ENCODE assay signal across 22 cellular contexts in genomic region chr6:73443555-73443954, GRCh38. TPM values are rescaled to one million over a fixed set of nuclear protein-coding genes. Genes with fewer than 3 reads are reported as not detected.
DNase-seq lines count a peak whose midpoint lies in the region; ATAC-seq lines count a peak whose summit lies in the region.
"Had no signal": no experiment of that assay in that cellular context is flagged by ENCODE, and none has a peak within 500 bp of the region (broad histone marks: within the 10 kb centered on the region; RNA-seq: fewer than 3 reads in every experiment).

No MANE protein-coding gene starts in this region.

- no peaks in the 10 kb centered on the region for H3K27me3 ChIP-seq in CD4-positive, CD25-positive, alpha-beta regulatory T cell (ENCODE audit: control insufficient read depth, insufficient read depth, low read length)

- no peaks in the 10 kb centered on the region for H3K27me3 Mint-ChIP-seq in activated T-cell treated with anti-CD3 and anti-CD28 coated beads, Interleukin-2, amount 50 U/mL, for 72 hours (ENCODE audit: low read depth)
- H3K27me3 Mint-ChIP-seq in activated T-cell treated with anti-CD3 and anti-CD28 coated beads, Interleukin-2, amount 50 U/mL, for 24 hours = no peaks in the 10 kb centered on the region
- H3K27me3 Mint-ChIP-seq in CD4-positive, CD25-positive, alpha-beta regulatory T cell = no peaks in the 10 kb centered on the region
- no peaks in the 10 kb centered on the region for H3K27me3 Mint-ChIP-seq in activated T-helper 1 cell treated with anti-CD3 and anti-CD28 coated beads, Interleukin-12 subunit alpha, Interleukin-12 subunit beta, Interleukin-2, Interleukin-4 antibody, amounts not matched to agents 30 ng/mL and 10 ng/mL and 1 ng/mL, durations not matched to agents 14 hours and 24 hours and 36 hours (ENCODE audit: insufficient read depth)
- H3K27me3 Mint-ChIP-seq in naive B cell = no peaks in the 10 kb centered on the region

- H3K9me3 Mint-ChIP-seq in activated T-cell treated with anti-CD3 and anti-CD28 coated beads, Interleukin-2, amount 50 U/mL, for 72 hours = no peaks in the 10 kb centered on the region
- no peaks in the 10 kb centered on the region for H3K9me3 Mint-ChIP-seq in activated T-cell treated with anti-CD3 and anti-CD28 coated beads, Interleukin-2, amount 50 U/mL, for 24 hours
- H3K9me3 Mint-ChIP-seq in CD4-positive, CD25-positive, alpha-beta regulatory T cell = peaks cover 0 to 1% (median 0%) of the 10 kb centered on the region in 7 donors
- no peaks in the 10 kb centered on the region for H3K9me3 Mint-ChIP-seq in activated T-helper 1 cell treated with anti-CD3 and anti-CD28 coated beads, Interleukin-12 subunit alpha, Interleukin-12 subunit beta, Interleukin-2, Interleukin-4 antibody, amounts not matched to agents 30 ng/mL and 10 ng/mL and 1 ng/mL, durations not matched to agents 14 hours and 24 hours and 36 hours
- no peaks in the 10 kb centered on the region for H3K9me3 Mint-ChIP-seq in naive B cell

- H3K4me1 ChIP-seq in CD4-positive, CD25-positive, alpha-beta regulatory T cell (ENCODE audit: control insufficient read depth, insufficient read depth, low read length, poor library complexity, severe bottlenecking) = peaks cover 18% of the 10 kb centered on the region
- H3K4me1 ChIP-seq: A549, SJSA1 had no signal

- ATAC-seq in activated T-cell treated with anti-CD3 and anti-CD28 coated beads, Interleukin-2, amount 50 U/mL, for 72 hours (replicated peaks in 1 of 2) = no peak
- no peak for ATAC-seq in CD4-positive, CD25-positive, alpha-beta regulatory T cell (ENCODE audit: low read depth in 2 of 2)
- ATAC-seq in naive B cell (ENCODE audit: low read depth in 2 of 2) = no peak
- ATAC-seq in GM19452 (IDR thresholded peaks at IDR 0.05; ENCODE audit: unreplicated experiment) = no peak
- ATAC-seq: A549 had no signal

- H3K27ac ChIP-seq in CD4-positive, CD25-positive, alpha-beta regulatory T cell (ENCODE audit: insufficient read depth, low read length, poor library complexity, severe bottlenecking) = no peak overlapping the region
- H3K27ac ChIP-seq: A549, GM23248, KMS-11, SJSA1 had no signal

- DNase-seq in activated T-cell treated with anti-CD3 and anti-CD28 coated beads, Interleukin-2, amount 50 U/mL, for 72 hours = no peak
- DNase-seq in activated T-cell treated with anti-CD3 and anti-CD28 coated beads, Interleukin-2, amount 50 U/mL, for 24 hours = no peak
- DNase-seq in CD4-positive, CD25-positive, alpha-beta regulatory T cell = no peak
- no peak for DNase-seq in activated T-helper 1 cell treated with anti-CD3 and anti-CD28 coated beads, Interleukin-12 subunit alpha, Interleukin-12 subunit beta, Interleukin-2, Interleukin-4 antibody, amounts not matched to agents 30 ng/mL and 10 ng/mL and 1 ng/mL, durations not matched to agents 14 hours and 24 hours and 36 hours (ENCODE audit: low spot score)
- DNase-seq in naive B cell = no peak
- DNase-seq in HuH-7.5 (ENCODE audit: low spot score) = no peak
- DNase-seq: AML-193, DMS153, GM23248, H7, IMR-90, MM.1S, NCI-H2029, NCI-H446, NCI-H524 treated with DMSO at 0.1 percent for 48 hours, NCI-H774, Right ventricle myocardium superior, RPMI8226 had no signal

- intact Hi-C loops in activated T-helper 1 cell treated with anti-CD3 and anti-CD28 coated beads, Interleukin-12 subunit alpha, Interleukin-12 subunit beta, Interleukin-2, Interleukin-4 antibody, amounts not matched to agents 30 ng/mL and 10 ng/mL and 1 ng/mL, durations not matched to agents 14 hours and 24 hours and 36 hours (cut with micrococcal nuclease) = no loop called here

- no peak overlapping the region for H3K4me3 ChIP-seq in CD4-positive, CD25-positive, alpha-beta regulatory T cell (ENCODE audit: low read depth, low read length)
- H3K4me3 ChIP-seq: A549, GM23248, SJSA1 had no signal

- H3K36me3 ChIP-seq in CD4-positive, CD25-positive, alpha-beta regulatory T cell (ENCODE audit: control insufficient read depth, insufficient read depth, low read length) = peaks cover 43% of the 10 kb centered on the region
- H3K36me3 ChIP-seq: SJSA1 had no signal

- H3K36me3 Mint-ChIP-seq in activated T-cell treated with anti-CD3 and anti-CD28 coated beads, Interleukin-2, amount 50 U/mL, for 72 hours (ENCODE audit: insufficient read depth in 2 of 2) = peaks cover 25 to 39% of the 10 kb centered on the region in 2 donors
- peaks cover 92% of the 10 kb centered on the region for H3K36me3 Mint-ChIP-seq in activated T-cell treated with anti-CD3 and anti-CD28 coated beads, Interleukin-2, amount 50 U/mL, for 24 hours (ENCODE audit: low read depth)
- peaks cover 45% of the 10 kb centered on the region for H3K36me3 Mint-ChIP-seq in CD4-positive, CD25-positive, alpha-beta regulatory T cell
- peaks cover 49% of the 10 kb centered on the region for H3K36me3 Mint-ChIP-seq in activated T-helper 1 cell treated with anti-CD3 and anti-CD28 coated beads, Interleukin-12 subunit alpha, Interleukin-12 subunit beta, Interleukin-2, Interleukin-4 antibody, amounts not matched to agents 30 ng/mL and 10 ng/mL and 1 ng/mL, durations not matched to agents 14 hours and 24 hours and 36 hours (ENCODE audit: low read depth)
- peaks cover 21 to 33% of the 10 kb centered on the region in 2 donors for H3K36me3 Mint-ChIP-seq in naive B cell

- no peaks in the 10 kb centered on the region for H3K9me3 ChIP-seq in CD4-positive, CD25-positive, alpha-beta regulatory T cell (ENCODE audit: control insufficient read depth in 2 of 2, low read length in 2 of 2)
- H3K9me3 ChIP-seq: A549, SJSA1 had no signal

- peak overlapping the region; percentile 17 for H3K27ac Mint-ChIP-seq in activated T-cell treated with anti-CD3 and anti-CD28 coated beads, Interleukin-2, amount 50 U/mL, for 72 hours
- no peak overlapping the region for H3K27ac Mint-ChIP-seq in activated T-cell treated with anti-CD3 and anti-CD28 coated beads, Interleukin-2, amount 50 U/mL, for 24 hours
- H3K27ac Mint-ChIP-seq in CD4-positive, CD25-positive, alpha-beta regulatory T cell = peak overlapping the region in 2 of 3 donors; percentile 64 to 76
- H3K27ac Mint-ChIP-seq in activated T-helper 1 cell treated with anti-CD3 and anti-CD28 coated beads, Interleukin-12 subunit alpha, Interleukin-12 subunit beta, Interleukin-2, Interleukin-4 antibody, amounts not matched to agents 30 ng/mL and 10 ng/mL and 1 ng/mL, durations not matched to agents 14 hours and 24 hours and 36 hours = peak overlapping the region; percentile 71
- H3K27ac Mint-ChIP-seq in naive B cell = peak overlapping the region in 5 of 6 donors; percentile 3 to 93 (median 55)

- H3K4me3 Mint-ChIP-seq in activated T-cell treated with anti-CD3 and anti-CD28 coated beads, Interleukin-2, amount 50 U/mL, for 72 hours = peak overlapping the region in 1 of 2 donors; percentile 17
- H3K4me3 Mint-ChIP-seq in activated T-cell treated with anti-CD3 and anti-CD28 coated beads, Interleukin-2, amount 50 U/mL, for 24 hours = no peak overlapping the region
- H3K4me3 Mint-ChIP-seq in CD4-positive, CD25-positive, alpha-beta regulatory T cell = peak overlapping the region in 1 of 4 donors; percentile 34
- no peak overlapping the region for H3K4me3 Mint-ChIP-seq in activated T-helper 1 cell treated with anti-CD3 and anti-CD28 coated beads, Interleukin-12 subunit alpha, Interleukin-12 subunit beta, Interleukin-2, Interleukin-4 antibody, amounts not matched to agents 30 ng/mL and 10 ng/mL and 1 ng/mL, durations not matched to agents 14 hours and 24 hours and 36 hours
- no peak overlapping the region for H3K4me3 Mint-ChIP-seq in naive B cell

- H3K4me1 Mint-ChIP-seq in activated T-cell treated with anti-CD3 and anti-CD28 coated beads, Interleukin-2, amount 50 U/mL, for 72 hours (ENCODE audit: low read depth) = peaks cover 32% of the 10 kb centered on the region
- H3K4me1 Mint-ChIP-seq in activated T-cell treated with anti-CD3 and anti-CD28 coated beads, Interleukin-2, amount 50 U/mL, for 24 hours (ENCODE audit: low read depth) = peaks cover 35% of the 10 kb centered on the region
- H3K4me1 Mint-ChIP-seq in CD4-positive, CD25-positive, alpha-beta regulatory T cell = peaks cover 25 to 54% (median 42%) of the 10 kb centered on the region in 4 donors
- H3K4me1 Mint-ChIP-seq in activated T-helper 1 cell treated with anti-CD3 and anti-CD28 coated beads, Interleukin-12 subunit alpha, Interleukin-12 subunit beta, Interleukin-2, Interleukin-4 antibody, amounts not matched to agents 30 ng/mL and 10 ng/mL and 1 ng/mL, durations not matched to agents 14 hours and 24 hours and 36 hours (ENCODE audit: low read depth) = peaks cover 64% of the 10 kb centered on the region
- H3K4me1 Mint-ChIP-seq in naive B cell = peaks cover 28 to 47% (median 39%) of the 10 kb centered on the region in 3 donors

RNA-seq across cellular contexts. Expression of gene CGAS, which starts 8.5 kb away (rescaled TPM):
- total RNA-seq in activated T-cell treated with anti-CD3 and anti-CD28 coated beads, Interleukin-2, amount 50 U/mL, for 72 hours = 10 to 100 TPM; 20.7 to 26.9 TPM
- total RNA-seq in CD4-positive, CD25-positive, alpha-beta regulatory T cell = 24.2 TPM
- polyA plus RNA-seq in CD4-positive, CD25-positive, alpha-beta regulatory T cell = 10 to 100 TPM in 3 of 4 donors, 1 to 10 TPM in 1; 9.0 to 18.3 (median 12.0) TPM
- total RNA-seq in activated T-helper 1 cell treated with anti-CD3 and anti-CD28 coated beads, Interleukin-12 subunit alpha, Interleukin-12 subunit beta, Interleukin-2, Interleukin-4 antibody, amounts not matched to agents 30 ng/mL and 10 ng/mL and 1 ng/mL, durations not matched to agents 14 hours and 24 hours and 36 hours = 47.6 and 51.1 TPM in 2 replicates
- polyA plus RNA-seq in naive B cell (ENCODE audit: low read depth in 6 of 6) = 10 to 100 TPM in 4 of 6 donors, 1 to 10 TPM in 2; 2.4 to 15.0 (median 10.3) TPM

RNA-seq across cellular contexts. Expression of gene MTO1, which starts 18.0 kb away (rescaled TPM):
- total RNA-seq in activated T-cell treated with anti-CD3 and anti-CD28 coated beads, Interleukin-2, amount 50 U/mL, for 72 hours = 10 to 100 TPM; 49.6 to 68.8 TPM
- total RNA-seq in CD4-positive, CD25-positive, alpha-beta regulatory T cell = 69.9 TPM
- 10 to 100 TPM; 34.9 to 46.1 (median 41.6) TPM for polyA plus RNA-seq in CD4-positive, CD25-positive, alpha-beta regulatory T cell
- 33.3 and 45.8 TPM in 2 replicates for total RNA-seq in activated T-helper 1 cell treated with anti-CD3 and anti-CD28 coated beads, Interleukin-12 subunit alpha, Interleukin-12 subunit beta, Interleukin-2, Interleukin-4 antibody, amounts not matched to agents 30 ng/mL and 10 ng/mL and 1 ng/mL, durations not matched to agents 14 hours and 24 hours and 36 hours
- 10 to 100 TPM; 24.3 to 56.5 (median 30.8) TPM for polyA plus RNA-seq in naive B cell (ENCODE audit: low read depth in 6 of 6)

RNA-seq across cellular contexts. Expression of gene DDX43, which starts 48.9 kb away (rescaled TPM):
- under 1 TPM; 0.77 to 0.93 TPM for total RNA-seq in activated T-cell treated with anti-CD3 and anti-CD28 coated beads, Interleukin-2, amount 50 U/mL, for 72 hours
- total RNA-seq in CD4-positive, CD25-positive, alpha-beta regulatory T cell = 1.4 TPM
- polyA plus RNA-seq in CD4-positive, CD25-positive, alpha-beta regulatory T cell = 1 to 10 TPM in 2 of 4 donors, under 1 TPM in 2; 0.59 to 3.6 (median 1.1) TPM
- 0.44 and 0.66 TPM in 2 replicates for total RNA-seq in activated T-helper 1 cell treated with anti-CD3 and anti-CD28 coated beads, Interleukin-12 subunit alpha, Interleukin-12 subunit beta, Interleukin-2, Interleukin-4 antibody, amounts not matched to agents 30 ng/mL and 10 ng/mL and 1 ng/mL, durations not matched to agents 14 hours and 24 hours and 36 hours
- polyA plus RNA-seq in naive B cell (ENCODE audit: low read depth in 6 of 6) = 1 to 10 TPM in 2 of 6 donors, under 1 TPM in 3, not detected in 1; 0.28 to 2.2 (median 0.41) TPM
- total RNA-seq: IMR-90, SJSA1 had no signal
- polyA plus RNA-seq: A549 had no signal
